1 cellular context compared by ENCODE assay signal in genomic region chr10:124441694-124442093, GRCh38. TPM values are rescaled to one million over a fixed set of nuclear protein-coding genes. Genes with fewer than 3 reads are reported as not detected.
"Had no signal": no experiment of that assay in that cellular context is flagged by ENCODE, and none has a peak within 500 bp of the region (broad histone marks: within the 10 kb centered on the region; RNA-seq: fewer than 3 reads in every experiment).

No MANE protein-coding gene starts in this region.

RNA-seq across cellular contexts. Expression of gene NKX1-2, which starts 8.1 kb away (rescaled TPM):
- total RNA-seq: GM12878 had no signal
- polyA plus RNA-seq: GM12878 had no signal
